10 cellular contexts compared by ENCODE assay signal in genomic region chr17:2837147-2837561, GRCh38. TPM values are rescaled to one million over a fixed set of nuclear protein-coding genes. Genes with fewer than 3 reads are reported as not detected.
DNase-seq lines count a peak whose midpoint lies in the region; ATAC-seq and TF ChIP-seq lines count a peak whose summit lies in the region.
"Had no signal": no experiment of that assay in that cellular context is flagged by ENCODE, and none has a peak within 500 bp of the region (broad histone marks: within the 10 kb centered on the region; RNA-seq: fewer than 3 reads in every experiment).

No MANE protein-coding gene starts in this region.

- intact Hi-C loops in activated B cell treated with CpG ODN at 0.5 μM for 24 hours (cut with micrococcal nuclease) = loop anchor here (1.0 to 2.0 kb wide), 5 partner anchors 9 to 51 kb away; no protein-coding TSS in a partner anchor

- CTCF ChIA-PET in activated B cell treated with CpG ODN at 0.5 μM for 24 hours (lab: Charles Lee) = interaction anchor here (0.6 to 3.2 kb wide), 14 partner anchors 10 to 455 kb away, joined by 3 to 17 read pairs (median 4); no protein-coding TSS in a partner anchor

- peaks cover 9% of the 10 kb centered on the region for H3K4me1 Mint-ChIP-seq in activated B cell treated with CpG ODN at 0.5 μM for 24 hours

- H3K36me3 Mint-ChIP-seq in activated B cell treated with CpG ODN at 0.5 μM for 24 hours (ENCODE audit: low read depth) = peaks cover 3% of the 10 kb centered on the region

- H3K9me3 Mint-ChIP-seq in activated B cell treated with CpG ODN at 0.5 μM for 24 hours = no peaks in the 10 kb centered on the region
- H3K9me3 Mint-ChIP-seq: dendritic cell treated with granulocyte-macrophage colony-stimulating factor and Interleukin-4, amounts not matched to agents 40 ng/mL and 50 ng/mL, for 4 days had no signal

- H3K27ac Mint-ChIP-seq in activated B cell treated with CpG ODN at 0.5 μM for 24 hours = no peak overlapping the region
- H3K27ac Mint-ChIP-seq: dendritic cell treated with granulocyte-macrophage colony-stimulating factor and Interleukin-4, amounts not matched to agents 40 ng/mL and 50 ng/mL, for 4 days had no signal

- POLR2A ChIA-PET in activated B cell treated with CpG ODN at 0.5 μM for 24 hours (lab: Charles Lee) = interaction anchor here (0.5 to 1.9 kb wide), 10 partner anchors 9 to 166 kb away, joined by 3 to 38 read pairs (median 6); partner anchors contain the start of gene RAP1GAP2

- TF ChIP-seq CTCF in activated B cell treated with CpG ODN at 0.5 μM for 24 hours (IDR thresholded peaks at IDR 0.05) = no peak

- peak; percentile 38 for DNase-seq in Daoy (ENCODE audit: low read depth)
- DNase-seq in activated B cell treated with CpG ODN at 0.5 μM for 24 hours = peak; percentile 63
- DNase-seq in germinal center (ENCODE audit: low spot score) = peak; percentile 71
- no peak for DNase-seq in hepatic stellate cell (ENCODE audit: low spot score)
- DNase-seq in NCI-H1930 (lab: John Stamatoyannopoulos, UW) = no peak
- DNase-seq in medulla oblongata (ENCODE audit: extremely low spot score) = no peak
- DNase-seq: MG63 had no signal

- no peak overlapping the region for H3K4me3 Mint-ChIP-seq in activated B cell treated with CpG ODN at 0.5 μM for 24 hours
- H3K4me3 Mint-ChIP-seq: dendritic cell treated with granulocyte-macrophage colony-stimulating factor and Interleukin-4, amounts not matched to agents 40 ng/mL and 50 ng/mL, for 4 days had no signal

- ATAC-seq in GM21825 (IDR thresholded peaks at IDR 0.05; ENCODE audit: unreplicated experiment) = peak; percentile 64
- peak; percentile 100 for ATAC-seq in activated B cell treated with CpG ODN at 0.5 μM for 24 hours (ENCODE audit: low read depth)
- ATAC-seq in GM21381 (IDR thresholded peaks at IDR 0.05; ENCODE audit: unreplicated experiment) = no peak

- H3K27me3 Mint-ChIP-seq in activated B cell treated with CpG ODN at 0.5 μM for 24 hours = peaks cover 11% of the 10 kb centered on the region
- H3K27me3 Mint-ChIP-seq: dendritic cell treated with granulocyte-macrophage colony-stimulating factor and Interleukin-4, amounts not matched to agents 40 ng/mL and 50 ng/mL, for 4 days had no signal

RNA-seq across cellular contexts. Expression of gene RAP1GAP2, which starts 40.9 kb away (rescaled TPM):
- 5.5 and 7.7 TPM in 2 replicates for total RNA-seq in Daoy (2014; rRNA removed; shearing (Covaris generic))
- 2.5 and 2.6 TPM in 2 replicates for total RNA-seq in activated B cell treated with CpG ODN at 0.5 μM for 24 hours

Comparison
In these comparisons a context has a peak if more than half of its experiments do, and no peak if none do; other contexts are left out.
1. DNase-seq: peak in Daoy (single experiment), activated B cell treated with CpG ODN at 0.5 μM for 24 hours (single experiment) and germinal center (single experiment); none in hepatic stellate cell (single experiment), NCI-H1930 (0 of 2) and medulla oblongata (single experiment).